Comparison of ENCODE assay signal across 9 cellular contexts in the genomic region with DNA sequence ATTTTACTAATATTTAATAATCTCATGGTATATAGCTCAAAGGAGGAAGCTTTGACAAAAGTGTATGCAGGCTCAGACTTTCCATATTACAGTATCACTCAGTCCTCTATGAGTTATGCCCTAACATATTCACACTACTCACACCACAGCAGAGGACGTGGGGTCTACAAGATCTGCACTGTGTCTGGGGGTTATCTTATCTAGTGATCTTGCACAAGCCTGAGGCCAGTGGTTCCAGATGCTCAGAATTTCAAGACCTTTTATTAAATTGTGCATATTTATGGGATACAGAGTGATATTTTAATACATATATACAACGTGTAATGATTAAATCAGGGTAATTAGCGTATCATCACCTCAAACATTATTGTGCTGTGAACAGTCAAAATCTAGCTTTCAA.
"Had no signal": no experiment of that assay in that cellular context is flagged by ENCODE, and none has a peak within 500 bp of the region (broad histone marks: within the 10 kb centered on the region; RNA-seq: fewer than 3 reads in every experiment).

No MANE protein-coding gene starts in this region.

- H3K9me3 Mint-ChIP-seq: H9 had no signal

- H3K27ac ChIP-seq: GM23248 had no signal

- H3K9ac ChIP-seq: GM23248 had no signal

- H2AFZ ChIP-seq: GM23248, GM23338 had no signal

- H3K9me3 ChIP-seq: HAP-1 had no signal

- H3K27ac Mint-ChIP-seq: GM23338, H9, HFFc6 had no signal

- DNase-seq: GM23248, GOT3, H7, H9, HCEC 1CT, HFFc6 had no signal

- H3K4me2 ChIP-seq: GM23338 had no signal

- H3K4me3 ChIP-seq: GM23248, GM23338, HAP-1 had no signal

- H3K4me1 ChIP-seq: HAP-1 had no signal

- ATAC-seq: GM23338, HCT116 had no signal

- H3K4me3 Mint-ChIP-seq: GM23338, H9, HFFc6 had no signal

- H3K36me3 ChIP-seq: HAP-1 had no signal
